2 cellular contexts compared by ENCODE assay signal in the genomic region with DNA sequence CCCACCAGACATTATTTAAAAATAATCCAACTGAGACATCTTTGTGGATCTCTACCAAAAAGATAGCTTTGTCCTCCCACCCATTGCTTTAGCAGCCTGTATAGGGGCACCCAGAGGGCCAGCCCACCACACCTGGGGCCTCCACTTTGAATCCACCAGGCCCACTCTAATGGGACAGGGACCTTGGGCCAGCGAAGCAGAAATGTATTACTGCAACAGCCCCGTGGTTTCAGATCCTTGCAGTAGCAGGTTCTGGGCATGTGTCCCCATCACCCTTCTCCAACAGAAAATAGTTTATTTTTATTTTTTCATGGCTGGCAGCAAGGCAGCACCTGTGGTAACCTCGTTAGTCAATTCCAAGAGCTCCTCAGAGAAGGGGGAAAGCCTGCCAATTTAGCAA.
TF ChIP-seq lines count a peak whose summit lies in the region.

No MANE protein-coding gene starts in this region.

TF ChIP-seq in SK-N-SH, 30 proteins besides CTCF, POLR2A, EP300 and RAD21 (continued from another document):
- TF ChIP-seq NRF1 (IDR thresholded peaks at IDR 0.05; ENCODE audit: low read depth, low read length) (no peak), ELF1 (IDR thresholded peaks at IDR 0.05) (no peak), YY1 (IDR thresholded peaks at IDR 0.05; ENCODE audit: low read depth) (no peak), MXI1 (IDR thresholded peaks at IDR 0.05; ENCODE audit: low read depth, low read length) (no peak), TEAD4 (IDR thresholded peaks at IDR 0.05; ENCODE audit: borderline replicate concordance, insufficient read depth) (no peak)
- TF ChIP-seq, protein P1, sequence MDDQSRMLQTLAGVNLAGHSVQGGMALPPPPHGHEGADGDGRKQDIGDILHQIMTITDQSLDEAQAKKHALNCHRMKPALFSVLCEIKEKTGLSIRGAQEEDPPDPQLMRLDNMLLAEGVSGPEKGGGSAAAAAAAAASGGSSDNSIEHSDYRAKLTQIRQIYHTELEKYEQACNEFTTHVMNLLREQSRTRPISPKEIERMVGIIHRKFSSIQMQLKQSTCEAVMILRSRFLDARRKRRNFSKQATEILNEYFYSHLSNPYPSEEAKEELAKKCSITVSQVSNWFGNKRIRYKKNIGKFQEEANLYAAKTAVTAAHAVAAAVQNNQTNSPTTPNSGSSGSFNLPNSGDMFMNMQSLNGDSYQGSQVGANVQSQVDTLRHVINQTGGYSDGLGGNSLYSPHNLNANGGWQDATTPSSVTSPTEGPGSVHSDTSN (IDR thresholded peaks at IDR 0.05) = no peak
- TF ChIP-seq, protein P2, sequence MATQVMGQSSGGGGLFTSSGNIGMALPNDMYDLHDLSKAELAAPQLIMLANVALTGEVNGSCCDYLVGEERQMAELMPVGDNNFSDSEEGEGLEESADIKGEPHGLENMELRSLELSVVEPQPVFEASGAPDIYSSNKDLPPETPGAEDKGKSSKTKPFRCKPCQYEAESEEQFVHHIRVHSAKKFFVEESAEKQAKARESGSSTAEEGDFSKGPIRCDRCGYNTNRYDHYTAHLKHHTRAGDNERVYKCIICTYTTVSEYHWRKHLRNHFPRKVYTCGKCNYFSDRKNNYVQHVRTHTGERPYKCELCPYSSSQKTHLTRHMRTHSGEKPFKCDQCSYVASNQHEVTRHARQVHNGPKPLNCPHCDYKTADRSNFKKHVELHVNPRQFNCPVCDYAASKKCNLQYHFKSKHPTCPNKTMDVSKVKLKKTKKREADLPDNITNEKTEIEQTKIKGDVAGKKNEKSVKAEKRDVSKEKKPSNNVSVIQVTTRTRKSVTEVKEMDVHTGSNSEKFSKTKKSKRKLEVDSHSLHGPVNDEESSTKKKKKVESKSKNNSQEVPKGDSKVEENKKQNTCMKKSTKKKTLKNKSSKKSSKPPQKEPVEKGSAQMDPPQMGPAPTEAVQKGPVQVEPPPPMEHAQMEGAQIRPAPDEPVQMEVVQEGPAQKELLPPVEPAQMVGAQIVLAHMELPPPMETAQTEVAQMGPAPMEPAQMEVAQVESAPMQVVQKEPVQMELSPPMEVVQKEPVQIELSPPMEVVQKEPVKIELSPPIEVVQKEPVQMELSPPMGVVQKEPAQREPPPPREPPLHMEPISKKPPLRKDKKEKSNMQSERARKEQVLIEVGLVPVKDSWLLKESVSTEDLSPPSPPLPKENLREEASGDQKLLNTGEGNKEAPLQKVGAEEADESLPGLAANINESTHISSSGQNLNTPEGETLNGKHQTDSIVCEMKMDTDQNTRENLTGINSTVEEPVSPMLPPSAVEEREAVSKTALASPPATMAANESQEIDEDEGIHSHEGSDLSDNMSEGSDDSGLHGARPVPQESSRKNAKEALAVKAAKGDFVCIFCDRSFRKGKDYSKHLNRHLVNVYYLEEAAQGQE (IDR thresholded peaks at IDR 0.05; ENCODE audit: low read depth, low read length) = no peak

TF ChIP-seq in SK-N-SH treated with all-trans-retinoic acid at 6 μM for 48 hours, 23 proteins besides CTCF, POLR2A, EP300 and RAD21 (continued from another document):
- no peak for TF ChIP-seq TCF4 (CRISPR knock-in tag; IDR thresholded peaks at IDR 0.05; ENCODE audit: borderline replicate concordance)
- no peak for TF ChIP-seq ARNTL (CRISPR knock-in tag; IDR thresholded peaks at IDR 0.05; ENCODE audit: borderline replicate concordance, low read depth)
- TF ChIP-seq, protein P3, sequence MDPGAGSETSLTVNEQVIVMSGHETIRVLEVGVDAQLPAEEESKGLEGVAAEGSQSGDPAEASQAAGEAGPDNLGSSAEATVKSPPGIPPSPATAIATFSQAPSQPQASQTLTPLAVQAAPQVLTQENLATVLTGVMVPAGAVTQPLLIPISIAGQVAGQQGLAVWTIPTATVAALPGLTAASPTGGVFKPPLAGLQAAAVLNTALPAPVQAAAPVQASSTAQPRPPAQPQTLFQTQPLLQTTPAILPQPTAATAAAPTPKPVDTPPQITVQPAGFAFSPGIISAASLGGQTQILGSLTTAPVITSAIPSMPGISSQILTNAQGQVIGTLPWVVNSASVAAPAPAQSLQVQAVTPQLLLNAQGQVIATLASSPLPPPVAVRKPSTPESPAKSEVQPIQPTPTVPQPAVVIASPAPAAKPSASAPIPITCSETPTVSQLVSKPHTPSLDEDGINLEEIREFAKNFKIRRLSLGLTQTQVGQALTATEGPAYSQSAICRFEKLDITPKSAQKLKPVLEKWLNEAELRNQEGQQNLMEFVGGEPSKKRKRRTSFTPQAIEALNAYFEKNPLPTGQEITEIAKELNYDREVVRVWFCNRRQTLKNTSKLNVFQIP (CRISPR knock-in tag; IDR thresholded peaks at IDR 0.05; ENCODE audit: borderline replicate concordance, low read depth) = no peak
- TF ChIP-seq, protein P4, sequence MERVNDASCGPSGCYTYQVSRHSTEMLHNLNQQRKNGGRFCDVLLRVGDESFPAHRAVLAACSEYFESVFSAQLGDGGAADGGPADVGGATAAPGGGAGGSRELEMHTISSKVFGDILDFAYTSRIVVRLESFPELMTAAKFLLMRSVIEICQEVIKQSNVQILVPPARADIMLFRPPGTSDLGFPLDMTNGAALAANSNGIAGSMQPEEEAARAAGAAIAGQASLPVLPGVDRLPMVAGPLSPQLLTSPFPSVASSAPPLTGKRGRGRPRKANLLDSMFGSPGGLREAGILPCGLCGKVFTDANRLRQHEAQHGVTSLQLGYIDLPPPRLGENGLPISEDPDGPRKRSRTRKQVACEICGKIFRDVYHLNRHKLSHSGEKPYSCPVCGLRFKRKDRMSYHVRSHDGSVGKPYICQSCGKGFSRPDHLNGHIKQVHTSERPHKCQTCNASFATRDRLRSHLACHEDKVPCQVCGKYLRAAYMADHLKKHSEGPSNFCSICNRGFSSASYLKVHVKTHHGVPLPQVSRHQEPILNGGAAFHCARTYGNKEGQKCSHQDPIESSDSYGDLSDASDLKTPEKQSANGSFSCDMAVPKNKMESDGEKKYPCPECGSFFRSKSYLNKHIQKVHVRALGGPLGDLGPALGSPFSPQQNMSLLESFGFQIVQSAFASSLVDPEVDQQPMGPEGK (CRISPR knock-in tag; IDR thresholded peaks at IDR 0.05; ENCODE audit: borderline replicate concordance) = no peak
- TF ChIP-seq ZNF8 (CRISPR knock-in tag; IDR thresholded peaks at IDR 0.05) = no peak
- no peak for TF ChIP-seq CSDC2 (CRISPR knock-in tag; IDR thresholded peaks at IDR 0.05)
- TF ChIP-seq OSR1 (CRISPR knock-in tag; IDR thresholded peaks at IDR 0.05) = no peak
- no peak for TF ChIP-seq PPARA (CRISPR knock-in tag; IDR thresholded peaks at IDR 0.05; ENCODE audit: borderline replicate concordance)
- no peak for TF ChIP-seq TOX (CRISPR knock-in tag; IDR thresholded peaks at IDR 0.05; ENCODE audit: borderline replicate concordance)
TF ChIP-seq in SK-N-SH treated with all-trans-retinoic acid at 6 μM for 48 hours: peak in this region for 0.
